ENCODE assay signal across 33 cellular contexts in the genomic region with DNA sequence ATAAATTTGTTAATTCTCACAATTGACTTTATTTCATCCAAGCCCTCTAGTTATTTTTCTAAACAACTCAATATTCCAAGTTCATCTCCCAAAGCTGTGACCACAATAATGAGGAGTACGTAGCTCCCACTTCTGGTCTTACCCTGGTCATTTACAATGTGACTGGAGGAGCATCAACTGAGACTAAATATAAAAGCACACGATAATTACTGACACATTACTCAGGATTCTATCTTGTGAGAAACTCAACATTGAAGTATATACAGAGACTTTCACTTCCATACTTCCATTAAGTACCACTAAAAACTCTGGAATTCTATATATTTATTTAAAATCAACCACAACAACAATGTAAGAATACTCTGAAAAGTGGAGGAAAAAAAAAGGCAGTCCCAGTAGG.
DNase-seq lines count a peak whose midpoint lies in the region; ATAC-seq and TF ChIP-seq lines count a peak whose summit lies in the region.
"Had no signal": no experiment of that assay in that cellular context is flagged by ENCODE, and none has a peak within 500 bp of the region (broad histone marks: within the 10 kb centered on the region; RNA-seq: fewer than 3 reads in every experiment).

No MANE protein-coding gene starts in this region.

- no peaks in the 10 kb centered on the region; the same call in 1 of the 2 replicates for H3K9me1 ChIP-seq in IMR-90 (ENCODE audit: insufficient read depth, low read length)

- no peak overlapping the region for H3K14ac ChIP-seq in IMR-90 (replicated peaks; ENCODE audit: low read depth, low read length)

- CTCF ChIA-PET in IMR-90 (lab: Yijun Ruan, JAX), result no interaction called here

- no peak overlapping the region for H2BK20ac ChIP-seq in IMR-90 (ENCODE audit: low read depth, low read length)

- no peak overlapping the region for H3K27ac ChIP-seq in IMR-90 (ENCODE audit: insufficient read depth, low read length)
- H3K27ac ChIP-seq: 22Rv1; A549; BLaER1; BLaER1 treated with 17β-estradiol and CSF1 and Interleukin-3, amounts not matched to agents 10 nM and 100 nM; C4-2B had no signal

- no peak for TF ChIP-seq RAD21 in IMR-90 (IDR thresholded peaks at IDR 0.05; ENCODE audit: low read length)

- H3K9me3 Mint-ChIP-seq in activated T-helper 17 cell treated with anti-CD3 and anti-CD28 coated beads, Interleukin-2, amount 50 U/mL, for 72 hours, result no peaks in the 10 kb centered on the region
- H3K9me3 Mint-ChIP-seq: CD8-positive, alpha-beta T cell had no signal

- H3K9me3 ChIP-seq in IMR-90 (ENCODE audit: control insufficient read depth, insufficient read depth, low read length), result no peaks in the 10 kb centered on the region
- H3K9me3 ChIP-seq: A549; BE2C; BLaER1; BLaER1 treated with 17β-estradiol and CSF1 and Interleukin-3, amounts not matched to agents 10 nM and 100 nM had no signal

- no peak overlapping the region for H3K4me2 ChIP-seq in IMR-90 (ENCODE audit: low read depth, low read length)
- H3K4me2 ChIP-seq: A549; BLaER1; BLaER1 treated with 17β-estradiol and CSF1 and Interleukin-3, amounts not matched to agents 10 nM and 100 nM had no signal

- no peak overlapping the region for H3K56ac ChIP-seq in IMR-90 (ENCODE audit: extremely low read depth, insufficient read depth, low read length)

- no TSS peak for BruUV-seq in IMR-90 (replicated peaks; lab: Mats Ljungman, UMichigan)

- H3K79me1 ChIP-seq in IMR-90 (ENCODE audit: low read depth in 1 of 2, low read length in 2 of 2), result no peaks in the 10 kb centered on the region

- no peak overlapping the region for H2BK15ac ChIP-seq in IMR-90 (ENCODE audit: low read depth, low read length)

- H3K36me3 ChIP-seq in IMR-90 (ENCODE audit: control insufficient read depth, insufficient read depth, low read length), result no peaks in the 10 kb centered on the region
- H3K36me3 ChIP-seq: BE2C; BLaER1; BLaER1 treated with 17β-estradiol and CSF1 and Interleukin-3, amounts not matched to agents 10 nM and 100 nM had no signal

- no peak overlapping the region for H2AK9ac ChIP-seq in IMR-90 (replicated peaks; ENCODE audit: low read depth, low read length, poor library complexity)

- TF ChIP-seq CTCF in IMR-90 (conservative IDR thresholded peaks at IDR 0.05; ENCODE audit: low read depth, low read length), result no peak

- H2AK5ac ChIP-seq in IMR-90 (ENCODE audit: low read depth, low read length), result no peak overlapping the region

- no peaks in the 10 kb centered on the region for H3K36me3 Mint-ChIP-seq in activated T-helper 17 cell treated with anti-CD3 and anti-CD28 coated beads, Interleukin-2, amount 50 U/mL, for 72 hours (ENCODE audit: low read depth)
- H3K36me3 Mint-ChIP-seq: CD14-positive monocyte; CD4-positive, alpha-beta memory T cell; CD4-positive, CD25-positive, alpha-beta regulatory T cell; CD8-positive, alpha-beta T cell had no signal

- H3K4me1 Mint-ChIP-seq in activated T-helper 17 cell treated with anti-CD3 and anti-CD28 coated beads, Interleukin-2, amount 50 U/mL, for 72 hours, result no peaks in the 10 kb centered on the region
- H3K4me1 Mint-ChIP-seq: B cell; CD4-positive, alpha-beta memory T cell; CD8-positive, alpha-beta memory T cell had no signal

- no peak overlapping the region for H2BK120ac ChIP-seq in IMR-90 (ENCODE audit: low read depth, low read length)

- H3K18ac ChIP-seq in IMR-90 (ENCODE audit: low read depth, low read length), result no peak overlapping the region

- H4K20me1 ChIP-seq in IMR-90 (ENCODE audit: insufficient read depth, low read length), result no peaks in the 10 kb centered on the region
- H4K20me1 ChIP-seq: BLaER1; BLaER1 treated with 17β-estradiol and CSF1 and Interleukin-3, amounts not matched to agents 10 nM and 100 nM had no signal

- H3K4me1 ChIP-seq in IMR-90 (ENCODE audit: control insufficient read depth, insufficient read depth, low read length), result 0 out of 2 replicates have a peak, but pooled peaks cover under 1% of the 10 kb centered on the region
- H3K4me1 ChIP-seq: A549; BE2C; BLaER1; BLaER1 treated with 17β-estradiol and CSF1 and Interleukin-3, amounts not matched to agents 10 nM and 100 nM had no signal

- H3K4me3 Mint-ChIP-seq in activated T-helper 17 cell treated with anti-CD3 and anti-CD28 coated beads, Interleukin-2, amount 50 U/mL, for 72 hours, result no peak overlapping the region
- H3K4me3 Mint-ChIP-seq: B cell; CD14-positive monocyte; CD4-positive, alpha-beta memory T cell; CD4-positive, alpha-beta T cell; CD4-positive, CD25-positive, alpha-beta regulatory T cell; CD8-positive, alpha-beta memory T cell; CD8-positive, alpha-beta T cell had no signal

- no peak overlapping the region for H3K9ac ChIP-seq in IMR-90 (ENCODE audit: low read depth, low read length)
- H3K9ac ChIP-seq: BLaER1; BLaER1 treated with 17β-estradiol and CSF1 and Interleukin-3, amounts not matched to agents 10 nM and 100 nM had no signal

- H3K23ac ChIP-seq in IMR-90 (ENCODE audit: low read depth, low read length), result no peak overlapping the region

- dilution Hi-C loops in IMR-90 (cut with HindIII; ENCODE audit: low sequenced_read_pairs, unreplicated experiment), result no loop called here

- H4K8ac ChIP-seq in IMR-90 (ENCODE audit: low read depth in 2 of 2, low read length in 2 of 2), result no peak overlapping the region

- H3K27ac Mint-ChIP-seq in activated T-helper 17 cell treated with anti-CD3 and anti-CD28 coated beads, Interleukin-2, amount 50 U/mL, for 72 hours, result no peak overlapping the region
- H3K27ac Mint-ChIP-seq: B cell; CD4-positive, alpha-beta memory T cell; CD4-positive, alpha-beta T cell; CD4-positive, CD25-positive, alpha-beta regulatory T cell; CD8-positive, alpha-beta memory T cell; CD8-positive, alpha-beta T cell had no signal

- POLR2A ChIA-PET in IMR-90 (lab: Charles Lee; ENCODE audit: unreplicated experiment), result no interaction called here

- peaks cover 45% of the 10 kb centered on the region for H3K27me3 Mint-ChIP-seq in activated T-helper 17 cell treated with anti-CD3 and anti-CD28 coated beads, Interleukin-2, amount 50 U/mL, for 72 hours

- no peak overlapping the region for H2BK5ac ChIP-seq in IMR-90 (ENCODE audit: low read depth, low read length, poor library complexity, severe bottlenecking)

- H3K27me3 ChIP-seq in IMR-90 (ENCODE audit: control insufficient read depth, insufficient read depth, low read length), result no peaks in the 10 kb centered on the region
- H3K27me3 ChIP-seq: BLaER1; BLaER1 treated with 17β-estradiol and CSF1 and Interleukin-3, amounts not matched to agents 10 nM and 100 nM had no signal

- no peak overlapping the region for H3K4me3 ChIP-seq in IMR-90 (ENCODE audit: insufficient read depth, low read depth, low read length)
- H3K4me3 ChIP-seq: A549; BLaER1; BLaER1 treated with 17β-estradiol and CSF1 and Interleukin-3, amounts not matched to agents 10 nM and 100 nM had no signal

- WGBS in IMR-90 (ENCODE audit: extremely low coverage in 2 of 2, insufficient read length in 1 of 2), 2 experiments, result no CpG with 5 or more reads among the region's 2 CpGs

- no peak for TF ChIP-seq POLR2A in IMR-90 (IDR thresholded peaks at IDR 0.05; ENCODE audit: low read depth, low read length)

- DNase-seq in EH (ENCODE audit: low read depth) (peak; percentile 84), IMR-90 (peak; percentile 71), fibroblast of peridontal ligament (ENCODE audit: extremely low read depth) (peak; percentile 31), RKO (ENCODE audit: low spot score) (no peak), NK-92 (lab: John Stamatoyannopoulos, UW; ENCODE audit: unreplicated experiment) (no peak)
- DNase-seq: 8988T; ACHN; AML-193; BE2C; C1 segment of cervical spinal cord; Caco-2; Calu3; CD4-positive, alpha-beta memory T cell; CD4-positive, alpha-beta T cell; CD4-positive, CD25-positive, alpha-beta regulatory T cell; CD8-positive, alpha-beta memory T cell; CD8-positive, alpha-beta T cell; COR-L47; DMS 273 treated with DMSO at 0.1 percent for 48 hours; DMS153; DMS53; DMS79; DMS79 treated with DMSO at 0.1 percent for 48 hours; DND-41; EL had no signal

- no peak overlapping the region for H4K91ac ChIP-seq in IMR-90 (ENCODE audit: insufficient read depth, low read depth, low read length)

- ATAC-seq in IMR-90 (ENCODE audit: low read depth), result peak; percentile 60
- no peak for ATAC-seq in activated T-helper 17 cell treated with anti-CD3 and anti-CD28 coated beads, Interleukin-2, amount 50 U/mL, for 72 hours (replicated peaks)
- ATAC-seq: A549; CD8-positive, alpha-beta T cell had no signal

- H2AFZ ChIP-seq in IMR-90 (replicated peaks; ENCODE audit: low read length, poor library complexity), result no peak overlapping the region

- in situ Hi-C loops in IMR-90 (cut with MboI; ENCODE audit: low sequenced_read_pairs), result no loop called here

- no peak overlapping the region for H3K4ac ChIP-seq in IMR-90 (ENCODE audit: low read depth, low read length)

- no peak overlapping the region for H4K5ac ChIP-seq in IMR-90 (ENCODE audit: low read depth, low read length)

- intact Hi-C loops in IMR-90 (cut with micrococcal nuclease), result no loop called here

TF ChIP-seq in IMR-90, 13 proteins besides CTCF, POLR2A, EP300 and RAD21 (continues in another document):
- TF ChIP-seq CHD1 (IDR thresholded peaks at IDR 0.05; ENCODE audit: low read depth, low read length) (no peak), BHLHE40 (IDR thresholded peaks at IDR 0.05; ENCODE audit: low read depth, low read length) (no peak), NFE2L2 (IDR thresholded peaks at IDR 0.05; ENCODE audit: low read depth, low read length) (no peak), RFX5 (IDR thresholded peaks at IDR 0.05; ENCODE audit: low read depth, low read length) (no peak), MAFK (IDR thresholded peaks at IDR 0.05; ENCODE audit: low read depth, low read length) (no peak), SMC3 (IDR thresholded peaks at IDR 0.05; ENCODE audit: low read depth, low read length) (no peak), RCOR1 (IDR thresholded peaks at IDR 0.05; ENCODE audit: insufficient replicate concordance, low read length) (no peak)
- TF ChIP-seq, protein P1, sequence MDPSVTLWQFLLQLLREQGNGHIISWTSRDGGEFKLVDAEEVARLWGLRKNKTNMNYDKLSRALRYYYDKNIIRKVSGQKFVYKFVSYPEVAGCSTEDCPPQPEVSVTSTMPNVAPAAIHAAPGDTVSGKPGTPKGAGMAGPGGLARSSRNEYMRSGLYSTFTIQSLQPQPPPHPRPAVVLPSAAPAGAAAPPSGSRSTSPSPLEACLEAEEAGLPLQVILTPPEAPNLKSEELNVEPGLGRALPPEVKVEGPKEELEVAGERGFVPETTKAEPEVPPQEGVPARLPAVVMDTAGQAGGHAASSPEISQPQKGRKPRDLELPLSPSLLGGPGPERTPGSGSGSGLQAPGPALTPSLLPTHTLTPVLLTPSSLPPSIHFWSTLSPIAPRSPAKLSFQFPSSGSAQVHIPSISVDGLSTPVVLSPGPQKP (IDR thresholded peaks at IDR 0.05; ENCODE audit: borderline replicate concordance, low read depth, low read length), result no peak
- TF ChIP-seq, protein P2, sequence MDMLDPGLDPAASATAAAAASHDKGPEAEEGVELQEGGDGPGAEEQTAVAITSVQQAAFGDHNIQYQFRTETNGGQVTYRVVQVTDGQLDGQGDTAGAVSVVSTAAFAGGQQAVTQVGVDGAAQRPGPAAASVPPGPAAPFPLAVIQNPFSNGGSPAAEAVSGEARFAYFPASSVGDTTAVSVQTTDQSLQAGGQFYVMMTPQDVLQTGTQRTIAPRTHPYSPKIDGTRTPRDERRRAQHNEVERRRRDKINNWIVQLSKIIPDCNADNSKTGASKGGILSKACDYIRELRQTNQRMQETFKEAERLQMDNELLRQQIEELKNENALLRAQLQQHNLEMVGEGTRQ (IDR thresholded peaks at IDR 0.05; ENCODE audit: low read depth, low read length), result no peak

Comparison
In these comparisons a context has a peak if more than half of its experiments do, and no peak if none do; other contexts are left out.
1. DNase-seq: peak in EH (single experiment), IMR-90 (single experiment) and fibroblast of peridontal ligament (single experiment); none in RKO (single experiment) and NK-92 (single experiment).